ENCODE assay signal across 8 cellular contexts in genomic region chr11:118610220-118610772, GRCh38. TPM values are rescaled to one million over a fixed set of nuclear protein-coding genes. Genes with fewer than 3 reads are reported as not detected.
DNase-seq lines count a peak whose midpoint lies in the region; ATAC-seq and TF ChIP-seq lines count a peak whose summit lies in the region.

No MANE protein-coding gene starts in this region.

- peaks cover 0 to 9% of the 10 kb centered on the region in 2 donors for H3K27me3 Mint-ChIP-seq in effector memory CD8-positive, alpha-beta T cell
- H3K27me3 Mint-ChIP-seq in natural killer cell (ENCODE audit: low read depth in 2 of 2) = peaks cover 8 to 31% of the 10 kb centered on the region in 2 donors

- H3K4me2 ChIP-seq in MM.1S (ENCODE audit: low read depth, low read length) = peak overlapping the region; percentile 99

- H3K36me3 Mint-ChIP-seq in effector memory CD8-positive, alpha-beta T cell (ENCODE audit: insufficient read depth) = peaks cover 20% of the 10 kb centered on the region
- no peaks in the 10 kb centered on the region for H3K36me3 Mint-ChIP-seq in natural killer cell

- H2AFZ ChIP-seq in ACC112 (ENCODE audit: low read length, unreplicated experiment) (no peak overlapping the region), MM.1S (ENCODE audit: low read length) (peak overlapping the region; percentile 80)

- TF ChIP-seq CTCF in MM.1S (IDR thresholded peaks at IDR 0.05; ENCODE audit: low read length) (no peak), natural killer cell (IDR thresholded peaks at IDR 0.05) (no peak)

- H3K9ac ChIP-seq in MM.1S (ENCODE audit: low read length) = peak overlapping the region; percentile 25; the same call in 1 of the 2 replicates

- no peaks in the 10 kb centered on the region for H3K9me3 ChIP-seq in MM.1S (replicated peaks; ENCODE audit: insufficient read depth, low read length)

- H3K27ac ChIP-seq in ACC112 (ENCODE audit: low read depth, low read length) (peak overlapping the region; percentile 85), MM.1S (ENCODE audit: low read length) (no peak overlapping the region)

- POLR2A ChIA-PET in HEK293T (lab: Yijun Ruan, JAX) = interaction anchor here (4.1 kb wide), 1 partner anchor 11 kb away, joined by 28 read pairs; no protein-coding TSS in a partner anchor

- H4K20me1 ChIP-seq in MM.1S (ENCODE audit: insufficient read depth, low read length) = no peaks in the 10 kb centered on the region

- no peak for ATAC-seq in effector memory CD8-positive, alpha-beta T cell (replicated peaks)
- ATAC-seq in natural killer cell = no peak
- ATAC-seq in HG02973 (IDR thresholded peaks at IDR 0.05; ENCODE audit: unreplicated experiment) = no peak

- H3K4me3 ChIP-seq in ACC112 (ENCODE audit: low read depth, low read length) (peak overlapping the region; percentile 92), MM.1S (ENCODE audit: low read length) (peak overlapping the region; percentile 63)

- intact Hi-C loops in natural killer cell (cut with micrococcal nuclease) = loop anchor here (2.0 kb wide), 1 partner anchor 465 kb away; no protein-coding TSS in a partner anchor

- H3K4me1 ChIP-seq in ACC112 (ENCODE audit: control insufficient read depth, insufficient read depth, low read length, unreplicated experiment) (peaks cover 53% of the 10 kb centered on the region), MM.1S (ENCODE audit: low read length) (peaks cover 11% of the 10 kb centered on the region; the same call in 1 of the 2 replicates)

- DNase-seq in MM.1S (no peak), natural killer cell (no peak), GM19240 (ENCODE audit: insufficient read length, low spot score) (no peak), NCI-H2081 (lab: John Stamatoyannopoulos, UW) (no peak), HEK293T (ENCODE audit: extremely low spot score) (no peak)
- DNase-seq in effector memory CD8-positive, alpha-beta T cell = peak in 1 of 3 experiments; percentile 3

- H3F3A ChIP-seq in MM.1S (ENCODE audit: insufficient read depth, low read length) = no peaks in the 10 kb centered on the region

- H3K4me1 Mint-ChIP-seq in effector memory CD8-positive, alpha-beta T cell (ENCODE audit: low read depth in 2 of 2) = peaks cover 22 to 31% of the 10 kb centered on the region in 2 donors
- peaks cover 23 to 34% of the 10 kb centered on the region in 2 donors for H3K4me1 Mint-ChIP-seq in natural killer cell

- no peaks in the 10 kb centered on the region for H3K27me3 ChIP-seq in ACC112 (ENCODE audit: insufficient read depth, low read length)
- H3K27me3 ChIP-seq in MM.1S (replicated peaks; ENCODE audit: insufficient read depth, low read length) = peaks cover 46% of the 10 kb centered on the region

- peaks cover 58% of the 10 kb centered on the region for H3K79me2 ChIP-seq in ACC112 (ENCODE audit: control insufficient read depth, insufficient read depth, low read length, unreplicated experiment)
- H3K79me2 ChIP-seq in MM.1S (ENCODE audit: low read length) = no peaks in the 10 kb centered on the region

- H3K36me3 ChIP-seq in ACC112 (ENCODE audit: insufficient read depth, low read length) (no peaks in the 10 kb centered on the region), MM.1S (replicated peaks; ENCODE audit: insufficient read depth, low read length) (no peaks in the 10 kb centered on the region)

- peak overlapping the region; percentile 72 to 89 for H3K4me3 Mint-ChIP-seq in effector memory CD8-positive, alpha-beta T cell
- H3K4me3 Mint-ChIP-seq in natural killer cell = peak overlapping the region; percentile 75

- H3K9me3 Mint-ChIP-seq in effector memory CD8-positive, alpha-beta T cell = no peaks in the 10 kb centered on the region
- no peaks in the 10 kb centered on the region for H3K9me3 Mint-ChIP-seq in natural killer cell

- no peaks in the 10 kb centered on the region for H3K9me2 ChIP-seq in MM.1S (replicated peaks; ENCODE audit: insufficient read depth, low read length)

- CTCF ChIA-PET in HEK293T (lab: Yijun Ruan, JAX) = no interaction called here

- peak overlapping the region; percentile 79 to 84 for H3K27ac Mint-ChIP-seq in effector memory CD8-positive, alpha-beta T cell
- H3K27ac Mint-ChIP-seq in natural killer cell = peak overlapping the region in 1 of 2 donors; percentile 82

TF ChIP-seq in HEK293T, 16 proteins besides CTCF, POLR2A, EP300 and RAD21:
- no peak for TF ChIP-seq ARNT (IDR thresholded peaks at IDR 0.05)
- no peak for TF ChIP-seq FOXK2 (IDR thresholded peaks at IDR 0.05)
- TF ChIP-seq PKNOX1 (IDR thresholded peaks at IDR 0.05) = no peak

RNA-seq across cellular contexts. Expression of gene PHLDB1, which starts 2.9 kb away (rescaled TPM):
- 1 to 10 TPM in 1 of 3 donors, under 1 TPM in 2; 0.75 to 1.1 (median 0.95) TPM for total RNA-seq in natural killer cell

RNA-seq across cellular contexts. Expression of gene ARCN1, which starts 38.1 kb away (rescaled TPM):
- 10 to 100 TPM; 72.9 to 88.6 (median 88.4) TPM for total RNA-seq in natural killer cell

RNA-seq across cellular contexts. Expression of gene IFT46, which starts 44.6 kb away (rescaled TPM):
- total RNA-seq in natural killer cell = 1 to 10 TPM; 7.2 to 9.8 (median 8.1) TPM
